1 cellular context compared by ENCODE assay signal in genomic region chr12:121793836-121794531, GRCh38.
TF ChIP-seq lines count a peak whose summit lies in the region.

No MANE protein-coding gene starts in this region.

TF ChIP-seq in K562, 482 proteins besides CTCF, POLR2A, EP300 and RAD21 (continued from another document and continues in another):
- peak; percentile 95 for TF ChIP-seq MGA (IDR thresholded peaks at IDR 0.05)
- TF ChIP-seq ZNF79 (CRISPR knock-in tag; IDR thresholded peaks at IDR 0.05; ENCODE audit: low read depth): no peak
- peak; percentile 50 for TF ChIP-seq ZFX (CRISPR knock-in tag; IDR thresholded peaks at IDR 0.05)
- no peak for TF ChIP-seq ZNF347 (CRISPR knock-in tag; IDR thresholded peaks at IDR 0.05; ENCODE audit: low read depth)
- peak in 1 of 2 experiments; percentile 86; a peak in 2 of 4 replicates for TF ChIP-seq RCOR1 (IDR thresholded peaks at IDR 0.05; ENCODE audit: borderline replicate concordance in 1 of 2, low read depth in 2 of 2, low read length in 2 of 2)
- no peak; the same call in 1 of the 2 replicates for TF ChIP-seq GTF2F1 (IDR thresholded peaks at IDR 0.05; ENCODE audit: low read depth, low read length)
- TF ChIP-seq IRF2 (CRISPR knock-in tag; IDR thresholded peaks at IDR 0.05): no peak
- peak; percentile 94 for TF ChIP-seq CBFB (CRISPR knock-in tag; IDR thresholded peaks at IDR 0.05)
- peak; percentile 52; the same call in 1 of the 2 replicates for TF ChIP-seq KLF16 (IDR thresholded peaks at IDR 0.05)
- TF ChIP-seq NUFIP1 (IDR thresholded peaks at IDR 0.05; ENCODE audit: partially characterized antibody): no peak
- TF ChIP-seq ZNF780A (CRISPR knock-in tag; IDR thresholded peaks at IDR 0.05): no peak
- no peak for TF ChIP-seq ZNF518B (CRISPR knock-in tag; IDR thresholded peaks at IDR 0.05)
- no peak for TF ChIP-seq BRF1 (IDR thresholded peaks at IDR 0.05; ENCODE audit: borderline replicate concordance, extremely low read depth, insufficient read length)
- no peak for TF ChIP-seq ADNP (tag; IDR thresholded peaks at IDR 0.05)
- no peak for TF ChIP-seq TAL1 (IDR thresholded peaks at IDR 0.05)
- no peak for TF ChIP-seq ELF1 (tag; IDR thresholded peaks at IDR 0.05)
- TF ChIP-seq XRCC3 (IDR thresholded peaks at IDR 0.05): no peak
- TF ChIP-seq PTRF (tag; IDR thresholded peaks at IDR 0.05): no peak
- peak; percentile 59 for TF ChIP-seq HCFC1 (IDR thresholded peaks at IDR 0.05; ENCODE audit: low read depth, low read length)
- TF ChIP-seq MEF2A (IDR thresholded peaks at IDR 0.05; ENCODE audit: control insufficient read depth, low read depth, low read length): no peak
- TF ChIP-seq ZBTB34 (CRISPR knock-in tag; IDR thresholded peaks at IDR 0.05): no peak
- TF ChIP-seq DLX4 (CRISPR knock-in tag; IDR thresholded peaks at IDR 0.05): no peak
- TF ChIP-seq GTF2B (IDR thresholded peaks at IDR 0.05; ENCODE audit: extremely low read depth, insufficient read length): no peak
- TF ChIP-seq CREBBP (IDR thresholded peaks at IDR 0.05; ENCODE audit: low read depth, low read length): no peak
- no peak for TF ChIP-seq TAF15 (IDR thresholded peaks at IDR 0.05; ENCODE audit: low read depth, low read length)
- TF ChIP-seq ZNF124 (CRISPR knock-in tag; IDR thresholded peaks at IDR 0.05): no peak
- TF ChIP-seq NKRF (IDR thresholded peaks at IDR 0.05; ENCODE audit: borderline replicate concordance): no peak
- TF ChIP-seq MLLT1 (IDR thresholded peaks at IDR 0.05): peak; percentile 36 to 91; a peak in 3 of 4 replicates
- TF ChIP-seq IRF1 (CRISPR knock-in tag; IDR thresholded peaks at IDR 0.05; ENCODE audit: borderline replicate concordance): no peak
- TF ChIP-seq SRSF3 (IDR thresholded peaks at IDR 0.05; ENCODE audit: insufficient read depth, low read length): no peak
- peak; percentile 74; the same call in 1 of the 2 replicates for TF ChIP-seq ZNF431 (CRISPR knock-in tag; IDR thresholded peaks at IDR 0.05)
- no peak for TF ChIP-seq MCM3 (IDR thresholded peaks at IDR 0.05)
- TF ChIP-seq ZFP36 (IDR thresholded peaks at IDR 0.05; ENCODE audit: low read depth, low read length, partially characterized antibody): peak; percentile 7
- peak; percentile 64; the same call in 1 of the 2 replicates for TF ChIP-seq CC2D1A (IDR thresholded peaks at IDR 0.05)
- TF ChIP-seq TBP (optimal IDR thresholded peaks at IDR 0.05; ENCODE audit: low read depth, low read length): no peak
